ENCODE assay signal across 7 cellular contexts in the genomic region with DNA sequence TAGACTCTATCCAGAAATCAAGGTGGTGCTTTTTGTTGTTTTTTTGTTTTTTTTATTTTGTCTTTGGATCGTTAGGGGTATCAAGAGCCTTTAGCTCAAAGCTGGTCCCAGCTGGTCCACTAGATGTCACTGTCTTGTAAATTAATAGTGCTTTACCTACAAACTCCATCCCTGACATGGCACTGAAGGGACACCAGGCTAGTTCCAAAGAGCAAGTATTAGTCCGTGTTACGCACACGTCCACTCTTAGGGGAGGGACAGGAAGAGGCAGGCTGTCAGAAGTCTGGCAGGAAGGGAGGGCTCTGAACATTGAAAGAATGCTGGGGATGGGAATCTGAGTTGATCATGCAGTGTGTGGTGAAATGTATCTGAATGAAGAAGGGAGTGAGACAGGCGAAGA.
DNase-seq lines count a peak whose midpoint lies in the region; ATAC-seq, FAIRE-seq and TF ChIP-seq lines count a peak whose summit lies in the region.

No MANE protein-coding gene starts in this region.

- TF ChIP-seq POLR2A in endothelial cell of umbilical vein (IDR thresholded peaks at IDR 0.05; ENCODE audit: low read depth, low read length), result no peak

- H3K27ac ChIP-seq in endothelial cell of umbilical vein (ENCODE audit: insufficient read depth, low read depth, low read length), result no peak overlapping the region

- intact Hi-C loops in endothelial cell of umbilical vein (cut with micrococcal nuclease), result loop anchor here (2.0 kb wide), 1 partner anchor 40 kb away; no protein-coding TSS in a partner anchor

- POLR2A ChIA-PET in endothelial cell of umbilical vein (lab: Charles Lee), result interaction anchor here (1.0 kb wide), 1 partner anchor 41 kb away, joined by 3 read pairs; no protein-coding TSS in a partner anchor

- H3K79me2 ChIP-seq in endothelial cell of umbilical vein (ENCODE audit: control insufficient read depth, insufficient read depth, low read length), result no peaks in the 10 kb centered on the region

- dilution Hi-C loops in endothelial cell of umbilical vein (cut with MboI; ENCODE audit: extremely low pct_ligation_motif_present, low sequenced_read_pairs), result no loop called here

- peak; percentile 66 for FAIRE-seq in endothelial cell of umbilical vein (lab: Jason Lieb, UNC)

- BruUV-seq in endothelial cell of umbilical vein (replicated peaks; lab: Mats Ljungman, UMichigan), result no TSS peak

- peak; percentile 86 for ATAC-seq in GM19463 (IDR thresholded peaks at IDR 0.05; ENCODE audit: unreplicated experiment)
- peak; percentile 83 for ATAC-seq in HG03521 (IDR thresholded peaks at IDR 0.05; ENCODE audit: unreplicated experiment)

- H3K9ac ChIP-seq in NT2/D1 (ENCODE audit: insufficient read length, low read depth) (no peak overlapping the region), endothelial cell of umbilical vein (replicated peaks; ENCODE audit: extremely low read depth, insufficient read depth, low read length) (no peak overlapping the region)

- H3K27me3 ChIP-seq in NT2/D1 (ENCODE audit: insufficient read depth, insufficient read length) (no peaks in the 10 kb centered on the region), endothelial cell of umbilical vein (ENCODE audit: control insufficient read depth in 2 of 2, insufficient read depth in 2 of 2, low read length in 2 of 2) (no peaks in the 10 kb centered on the region)

- H3K4me3 ChIP-seq in NT2/D1 (ENCODE audit: insufficient read length, low read depth) (no peak overlapping the region), endothelial cell of umbilical vein (replicated peaks in 1 of 3; ENCODE audit: insufficient read depth in 1 of 3, low read depth in 1 of 3, low read length in 3 of 3) (no peak overlapping the region)

- H3K4me2 ChIP-seq in endothelial cell of umbilical vein (ENCODE audit: insufficient read depth, low read length), result no peak overlapping the region

- H4K20me1 ChIP-seq in endothelial cell of umbilical vein (replicated peaks; ENCODE audit: control insufficient read depth, extremely low read depth, insufficient read depth, low read length), result no peaks in the 10 kb centered on the region

- H3K9me1 ChIP-seq in endothelial cell of umbilical vein (replicated peaks; ENCODE audit: control insufficient read depth, extremely low read depth, insufficient read depth, low read length), result no peaks in the 10 kb centered on the region

- H3K4me1 ChIP-seq in NT2/D1 (ENCODE audit: insufficient read depth, insufficient read length) (no peaks in the 10 kb centered on the region), endothelial cell of umbilical vein (ENCODE audit: control insufficient read depth, extremely low read depth, insufficient read depth, low read length) (no peaks in the 10 kb centered on the region)

- peak overlapping the region; percentile 26 for H2AFZ ChIP-seq in endothelial cell of umbilical vein (ENCODE audit: low read depth, low read length)

- CTCF ChIA-PET in endothelial cell of umbilical vein (lab: Charles Lee), result interaction anchor here (0.6 to 5.9 kb wide), 18 partner anchors 11 to 770 kb away, joined by 3 to 134 read pairs (median 4); partner anchors contain the start of gene CCBE1

- DNase-seq in GM04504 (ENCODE audit: low read depth), result peak; percentile 65
- peak; percentile 8 for DNase-seq in NT2/D1 (ENCODE audit: low read depth, low spot score)
- peak; percentile 30 for DNase-seq in endothelial cell of umbilical vein (ENCODE audit: low read depth, low spot score)
- DNase-seq in pons (ENCODE audit: low spot score), result peak; percentile 15
- no peak for DNase-seq in cerebellum (ENCODE audit: low spot score)

- no peaks in the 10 kb centered on the region for H3K9me3 ChIP-seq in NT2/D1 (ENCODE audit: insufficient read depth, low read length)
- H3K9me3 ChIP-seq in endothelial cell of umbilical vein (replicated peaks; ENCODE audit: control insufficient read depth, insufficient read depth, low read length), result no peaks in the 10 kb centered on the region

- TF ChIP-seq CTCF in endothelial cell of umbilical vein (IDR thresholded peaks at IDR 0.05; ENCODE audit: extremely low read depth in 1 of 2, insufficient read depth in 1 of 2, low read depth in 1 of 2, low read length in 2 of 2), result peak; percentile 41 to 47

- H3K36me3 ChIP-seq in NT2/D1 (ENCODE audit: insufficient read depth, insufficient read length, low read length) (no peaks in the 10 kb centered on the region), endothelial cell of umbilical vein (ENCODE audit: control insufficient read depth in 2 of 2, extremely low read depth in 1 of 2, insufficient read depth in 2 of 2, low read length in 2 of 2) (no peaks in the 10 kb centered on the region)

TF ChIP-seq in endothelial cell of umbilical vein, 7 proteins besides CTCF, POLR2A, EP300 and RAD21:
- TF ChIP-seq, protein P1, sequence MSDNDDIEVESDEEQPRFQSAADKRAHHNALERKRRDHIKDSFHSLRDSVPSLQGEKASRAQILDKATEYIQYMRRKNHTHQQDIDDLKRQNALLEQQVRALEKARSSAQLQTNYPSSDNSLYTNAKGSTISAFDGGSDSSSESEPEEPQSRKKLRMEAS (IDR thresholded peaks at IDR 0.05; ENCODE audit: insufficient read depth, insufficient read length), result no peak
- TF ChIP-seq POLR2AphosphoS5 (IDR thresholded peaks at IDR 0.05; ENCODE audit: insufficient read depth, low read depth, low read length), result no peak
- TF ChIP-seq EZH2 (IDR thresholded peaks at IDR 0.05; ENCODE audit: borderline replicate concordance, low read depth, low read length, severe bottlenecking), result no peak
- TF ChIP-seq GATA2 (IDR thresholded peaks at IDR 0.05; ENCODE audit: insufficient read depth, insufficient read length, low read depth, low read length), result no peak
- TF ChIP-seq JUN (IDR thresholded peaks at IDR 0.05; ENCODE audit: borderline replicate concordance, insufficient read depth, insufficient read length, low read depth), result no peak
- TF ChIP-seq FOS (IDR thresholded peaks at IDR 0.05; ENCODE audit: borderline replicate concordance, insufficient read depth, low read length), result no peak
- TF ChIP-seq MYC (IDR thresholded peaks at IDR 0.05; ENCODE audit: low read depth, low read length), result no peak
